29 cellular contexts compared by ENCODE assay signal in genomic region chr1:43243299-43243698, GRCh38. TPM values are rescaled to one million over a fixed set of nuclear protein-coding genes. Genes with fewer than 3 reads are reported as not detected.
"Had no signal": no experiment of that assay in that cellular context is flagged by ENCODE, and none has a peak within 500 bp of the region (broad histone marks: within the 10 kb centered on the region; RNA-seq: fewer than 3 reads in every experiment).

No MANE protein-coding gene starts in this region.

- ATAC-seq: foreskin keratinocyte; gastroesophageal sphincter; heart left ventricle; left cardiac atrium; left lung; naive thymus-derived CD4-positive, alpha-beta T cell; sciatic nerve had no signal

- H3K4me1 Mint-ChIP-seq: nephron had no signal

- H3K27ac Mint-ChIP-seq: nephron had no signal

- DNase-seq: dermis blood vessel endothelial cell; effector memory CD4-positive, alpha-beta T cell; foreskin keratinocyte; heart left ventricle; left cardiac atrium; left lung; mesenchymal stem cell; midbrain; naive thymus-derived CD4-positive, alpha-beta T cell; occipital lobe; ovary; stimulated activated CD4-positive, alpha-beta T cell treated with anti-CD3 and anti-CD28 coated beads, Interleukin-12 subunit alpha, Interleukin-12 subunit beta, amount 100 ng/mL, for 4 hours; stimulated activated CD4-positive, alpha-beta T cell treated with anti-CD3 and anti-CD28 coated beads, Interleukin-1b, Interleukin-23, amount 100 ng/mL, for 48 hours; stimulated activated CD4-positive, alpha-beta T cell treated with anti-CD3 and anti-CD28 coated beads, Interleukin-4, amount 100 ng/mL, for 1 hour; stimulated activated CD8-positive, alpha-beta memory T cell treated with anti-CD3 and anti-CD28 coated beads, Interleukin-4, amount 100 ng/mL, for 48 hours; stimulated activated naive CD4-positive, alpha-beta T cell treated with Interleukin-2 at 50 U/mL for 16 hours; stomach; thyroid gland; trophoblast cell had no signal

- H3K4me3 Mint-ChIP-seq: naive thymus-derived CD4-positive, alpha-beta T cell; nephron had no signal

RNA-seq across cellular contexts. Expression of gene TMEM125, which starts 26.5 kb away (rescaled TPM):
- total RNA-seq: dermis blood vessel endothelial cell, endothelial cell of umbilical vein, fibroblast of lung, lung microvascular endothelial cell, subcutaneous adipose tissue had no signal

RNA-seq across cellular contexts. Expression of gene C1orf210, which starts 42.1 kb away (rescaled TPM):
- total RNA-seq: dermis blood vessel endothelial cell; endothelial cell of umbilical vein; esophagus muscularis mucosa; fibroblast of lung; heart left ventricle; left cardiac atrium; lung microvascular endothelial cell; naive thymus-derived CD4-positive, alpha-beta T cell; occipital lobe; posterior vena cava; sciatic nerve; temporal lobe had no signal

RNA-seq across cellular contexts. Expression of gene TIE1, which starts 57.5 kb away (rescaled TPM):
- total RNA-seq: fibroblast of lung, foreskin keratinocyte had no signal
